Comparison of ENCODE assay signal across 35 cellular contexts in genomic region chr4:153741529-153741928, GRCh38.
"Had no signal": no experiment of that assay in that cellular context is flagged by ENCODE, and none has a peak within 500 bp of the region (broad histone marks: within the 10 kb centered on the region; RNA-seq: fewer than 3 reads in every experiment).

No MANE protein-coding gene starts in this region.

- H3K27ac ChIP-seq: adrenal gland, body of pancreas, SJSA1 had no signal

- H3K9me3 ChIP-seq: adrenal gland, body of pancreas, MG63, SJSA1 had no signal

- H3K9ac ChIP-seq: SK-N-SH had no signal

- H3K27me3 ChIP-seq: adrenal gland, body of pancreas, MG63, SJSA1 had no signal

- H3K36me3 ChIP-seq: adrenal gland, MG63, SJSA1 had no signal

- H3K4me3 Mint-ChIP-seq: activated B cell treated with CpG ODN at 0.5 μM for 24 hours; activated CD4-positive, alpha-beta memory T cell treated with anti-CD3 and anti-CD28 coated beads for 36 hours; activated naive CD4-positive, alpha-beta T cell treated with anti-CD3 and anti-CD28 coated beads for 36 hours; activated T-cell treated with anti-CD3 and anti-CD28 coated beads, Interleukin-2, amount 50 U/mL, for 4 hours; activated T-helper 1 cell treated with anti-CD3 and anti-CD28 coated beads, Interleukin-12 subunit alpha, Interleukin-12 subunit beta, Interleukin-2, Interleukin-4 antibody, amounts not matched to agents 30 ng/mL and 10 ng/mL and 1 ng/mL, durations not matched to agents 14 hours and 24 hours and 36 hours; T-helper 1 cell treated with Interleukin-12 subunit alpha and Interleukin-12 subunit beta and Interleukin-4 antibody, amounts not matched to agents 30 μg/mL and 1 μg/mL, for 36 hours; T-helper 2 cell treated with Interferon-gamma antibody and Interleukin-4, amounts not matched to agents 5 μg/mL and 100 μg/mL, for 36 hours had no signal

- H3K4me1 ChIP-seq: body of pancreas, SJSA1 had no signal

- DNase-seq: activated B cell treated with CpG ODN at 0.5 μM for 24 hours; activated CD4-positive, alpha-beta memory T cell treated with anti-CD3 and anti-CD28 coated beads for 36 hours; activated CD4-positive, alpha-beta T cell treated with anti-CD3 and anti-CD28 coated beads for 4 hours; activated CD4-positive, alpha-beta T cell treated with anti-CD3 and anti-CD28 coated beads, Interleukin-2, amount 50 U/mL, for 1 hour; activated CD4-positive, CD25-positive, alpha-beta regulatory T cell treated with anti-CD3 and anti-CD28 coated beads, Interleukin-2, amount 50 U/mL, for 72 hours; activated CD8-positive, alpha-beta memory T cell treated with anti-CD3 and anti-CD28 coated beads, Interleukin-2, amount 50 U/mL, for 4 hours; activated gamma-delta T cell treated with Interleukin-2 at 50 U/mL for 16 hours; activated naive CD4-positive, alpha-beta T cell treated with anti-CD3 and anti-CD28 coated beads for 36 hours; activated T-cell treated with anti-CD3 and anti-CD28 coated beads for 4 hours; activated T-cell treated with anti-CD3 and anti-CD28 coated beads, Interleukin-2, amount 50 U/mL, for 4 hours; adrenal gland; body of pancreas; caudate nucleus; cerebellar nuclear complex; Kasumi-1; KG1; MG63; NCI-H1048; NCI-H1105 treated with DMSO at 0.1 percent for 48 hours; NCI-H1436; NCI-H1694; NCI-H1930; NCI-H2081 treated with DMSO at 0.1 percent for 48 hours; NCI-H226; NCI-H526; NCI-H748 treated with DMSO at 0.1 percent for 48 hours; NK-92 treated with Interleukin-12 subunit alpha and Interleukin-12 subunit beta, amount 100 ng/mL, for 24 hours; OCI-M1; Right ventricle myocardium superior; SK-N-SH had no signal

- H3K36me3 Mint-ChIP-seq: activated CD4-positive, alpha-beta memory T cell treated with anti-CD3 and anti-CD28 coated beads for 36 hours had no signal

- H3K4me3 ChIP-seq: adrenal gland, body of pancreas, MG63, SJSA1 had no signal

- H3K4me2 ChIP-seq: SK-N-SH had no signal

- H3K4me1 Mint-ChIP-seq: activated B cell treated with CpG ODN at 0.5 μM for 24 hours had no signal

- H3K27ac Mint-ChIP-seq: activated B cell treated with CpG ODN at 0.5 μM for 24 hours; activated CD4-positive, alpha-beta memory T cell treated with anti-CD3 and anti-CD28 coated beads for 36 hours; activated naive CD4-positive, alpha-beta T cell treated with anti-CD3 and anti-CD28 coated beads for 36 hours; activated naive CD4-positive, alpha-beta T cell treated with anti-CD3 and anti-CD28 coated beads, Interleukin-2, amount 50 U/mL, for 72 hours; activated T-helper 1 cell treated with anti-CD3 and anti-CD28 coated beads, Interleukin-12 subunit alpha, Interleukin-12 subunit beta, Interleukin-2, Interleukin-4 antibody, amounts not matched to agents 30 ng/mL and 10 ng/mL and 1 ng/mL, durations not matched to agents 14 hours and 24 hours and 36 hours; T-helper 1 cell treated with Interleukin-12 subunit alpha and Interleukin-12 subunit beta and Interleukin-4 antibody, amounts not matched to agents 30 μg/mL and 1 μg/mL, for 36 hours; T-helper 2 cell treated with Interferon-gamma antibody and Interleukin-4, amounts not matched to agents 5 μg/mL and 100 μg/mL, for 36 hours had no signal

- H3K9me3 Mint-ChIP-seq: activated naive CD4-positive, alpha-beta T cell treated with anti-CD3 and anti-CD28 coated beads for 36 hours had no signal

- H3K27me3 Mint-ChIP-seq: activated B cell treated with CpG ODN at 0.5 μM for 24 hours had no signal
